Comparison of ENCODE assay signal across 9 cellular contexts in genomic region chr19:30228113-30228725, GRCh38.
DNase-seq lines count a peak whose midpoint lies in the region; ATAC-seq, FAIRE-seq and TF ChIP-seq lines count a peak whose summit lies in the region.
"Had no signal": no experiment of that assay in that cellular context is flagged by ENCODE, and none has a peak within 500 bp of the region (broad histone marks: within the 10 kb centered on the region; RNA-seq: fewer than 3 reads in every experiment).

No MANE protein-coding gene starts in this region.

- H3K4me1 Mint-ChIP-seq in activated CD4-positive, alpha-beta memory T cell treated with anti-CD3 and anti-CD28 coated beads, Interleukin-2, amount 10 ng/mL, durations not matched to agents 7 days and 5 days: peaks cover 23% of the 10 kb centered on the region
- peaks cover 26% of the 10 kb centered on the region for H3K4me1 Mint-ChIP-seq in stimulated activated effector memory CD8-positive, alpha-beta T cell treated with anti-CD3 and anti-CD28 coated beads, Interleukin-12 subunit alpha, Interleukin-12 subunit beta, amount 100 ng/mL, for 72 hours
- H3K4me1 Mint-ChIP-seq in CD14-positive monocyte: peaks cover 15% of the 10 kb centered on the region

- no peaks in the 10 kb centered on the region for H3K79me2 ChIP-seq in HCT116 (ENCODE audit: insufficient read depth, low read length)

- peak overlapping the region; percentile 87 for H3K4me2 ChIP-seq in HCT116 (ENCODE audit: low read length)

- H3K27me3 ChIP-seq in HCT116 (ENCODE audit: insufficient read depth, low read length): peaks cover 22% of the 10 kb centered on the region; the same call in 1 of the 2 replicates
- H3K27me3 ChIP-seq in iPS-15b (ENCODE audit: control insufficient read depth, insufficient read depth, low read length): peaks cover 75% of the 10 kb centered on the region

- H3K9me3 ChIP-seq in HCT116 (ENCODE audit: control insufficient read depth in 1 of 2, insufficient read depth in 1 of 2, low read depth in 1 of 2, low read length in 2 of 2) (no peaks in the 10 kb centered on the region), iPS-15b (ENCODE audit: control insufficient read depth, insufficient read depth, low read length) (no peaks in the 10 kb centered on the region)

- H3K4me3 Mint-ChIP-seq in activated CD4-positive, alpha-beta memory T cell treated with anti-CD3 and anti-CD28 coated beads, Interleukin-2, amount 10 ng/mL, durations not matched to agents 7 days and 5 days: peak overlapping the region; percentile 13
- peak overlapping the region; percentile 72 for H3K4me3 Mint-ChIP-seq in stimulated activated effector memory CD8-positive, alpha-beta T cell treated with anti-CD3 and anti-CD28 coated beads, Interleukin-12 subunit alpha, Interleukin-12 subunit beta, amount 100 ng/mL, for 72 hours
- peak overlapping the region in 1 of 2 donors; percentile 80 for H3K4me3 Mint-ChIP-seq in CD14-positive monocyte

- BruUV-seq in HCT116 (replicated peaks; lab: Mats Ljungman, UMichigan): no TSS peak

- POLR2A ChIA-PET in HCT116 (lab: Charles Lee): no interaction called here
- POLR2A ChIA-PET in activated CD4-positive, alpha-beta memory T cell treated with anti-CD3 and anti-CD28 coated beads, Interleukin-2, amount 10 ng/mL, durations not matched to agents 7 days and 5 days (lab: Charles Lee): no interaction called here

- no peak for TF ChIP-seq RAD21 in HCT116 (IDR thresholded peaks at IDR 0.05; ENCODE audit: low read depth)

- H3K9ac ChIP-seq in HCT116 (ENCODE audit: low read length) (no peak overlapping the region), iPS-15b (ENCODE audit: low read depth, low read length) (no peak overlapping the region)

- no peak for TF ChIP-seq POLR2A in HCT116 (IDR thresholded peaks at IDR 0.05; ENCODE audit: borderline replicate concordance, extremely low read depth, insufficient read depth, insufficient read length)

- RAD21 ChIA-PET in HCT116 (lab: Charles Lee; ENCODE audit: low non-redundant PET in 1 of 2, low total read pairs in 2 of 2, uncharacterized antibody in 2 of 2, unreplicated experiment in 2 of 2): no interaction called here

- no peak for TF ChIP-seq CTCF in HCT116 (IDR thresholded peaks at IDR 0.05 in 2 of 3, conservative IDR thresholded peaks at IDR 0.05 in 1 of 3; ENCODE audit: borderline replicate concordance in 1 of 3, insufficient read depth in 1 of 3, low read depth in 2 of 3, low read length in 2 of 3)
- no peak for TF ChIP-seq CTCF in CD14-positive monocyte (IDR thresholded peaks at IDR 0.05)

- no peaks in the 10 kb centered on the region for H4K20me1 ChIP-seq in HCT116 (ENCODE audit: insufficient read depth)

- H3K36me3 Mint-ChIP-seq in activated CD4-positive, alpha-beta memory T cell treated with anti-CD3 and anti-CD28 coated beads, Interleukin-2, amount 10 ng/mL, durations not matched to agents 7 days and 5 days (ENCODE audit: low read depth): peaks cover 7% of the 10 kb centered on the region
- peaks cover 6% of the 10 kb centered on the region for H3K36me3 Mint-ChIP-seq in stimulated activated effector memory CD8-positive, alpha-beta T cell treated with anti-CD3 and anti-CD28 coated beads, Interleukin-12 subunit alpha, Interleukin-12 subunit beta, amount 100 ng/mL, for 72 hours
- H3K36me3 Mint-ChIP-seq in CD14-positive monocyte: peaks cover 0 to 9% of the 10 kb centered on the region in 2 donors

- H3K36me3 ChIP-seq in HCT116 (ENCODE audit: control insufficient read depth in 1 of 2, insufficient read depth in 2 of 2, low read length in 2 of 2): no peaks in the 10 kb centered on the region
- H3K36me3 ChIP-seq in iPS-15b (ENCODE audit: control insufficient read depth, insufficient read depth, low read length): no peaks in the 10 kb centered on the region

- ATAC-seq in HCT116: no peak
- ATAC-seq in stimulated activated effector memory CD8-positive, alpha-beta T cell treated with anti-CD3 and anti-CD28 coated beads, Interleukin-12 subunit alpha, Interleukin-12 subunit beta, amount 100 ng/mL, for 72 hours: no peak

- intact Hi-C loops in HCT116 (cut with micrococcal nuclease) (loop anchor here (5.0 to 10.0 kb wide), 2 partner anchors 177 to 424 kb away; no protein-coding TSS in a partner anchor), CD14-positive monocyte (cut with micrococcal nuclease) (no loop called here)

- DNase-seq in HCT116 (ENCODE audit: low read depth, low spot score) (no peak), RKO (ENCODE audit: low spot score) (no peak), RCC 7860 (ENCODE audit: low spot score) (no peak), GDM1 (lab: John Stamatoyannopoulos, UW) (no peak), CD14-positive monocyte (ENCODE audit: low spot score) (no peak)
- DNase-seq in activated CD4-positive, alpha-beta memory T cell treated with anti-CD3 and anti-CD28 coated beads, Interleukin-2, amount 10 ng/mL, durations not matched to agents 7 days and 5 days: no peak
- no peak for DNase-seq in stimulated activated effector memory CD8-positive, alpha-beta T cell treated with anti-CD3 and anti-CD28 coated beads, Interleukin-12 subunit alpha, Interleukin-12 subunit beta, amount 100 ng/mL, for 72 hours (ENCODE audit: low spot score in 2 of 2)

- no peaks in the 10 kb centered on the region for H3K9me2 ChIP-seq in HCT116 (ENCODE audit: insufficient read depth)

- H3K27me3 Mint-ChIP-seq in activated CD4-positive, alpha-beta memory T cell treated with anti-CD3 and anti-CD28 coated beads, Interleukin-2, amount 10 ng/mL, durations not matched to agents 7 days and 5 days: peaks cover 74% of the 10 kb centered on the region
- H3K27me3 Mint-ChIP-seq in CD14-positive monocyte (ENCODE audit: low read depth in 3 of 3): peaks cover 71 to 78% (median 77%) of the 10 kb centered on the region in 3 donors

- no peaks in the 10 kb centered on the region for H3K9me3 Mint-ChIP-seq in activated CD4-positive, alpha-beta memory T cell treated with anti-CD3 and anti-CD28 coated beads, Interleukin-2, amount 10 ng/mL, durations not matched to agents 7 days and 5 days
- no peaks in the 10 kb centered on the region for H3K9me3 Mint-ChIP-seq in stimulated activated effector memory CD8-positive, alpha-beta T cell treated with anti-CD3 and anti-CD28 coated beads, Interleukin-12 subunit alpha, Interleukin-12 subunit beta, amount 100 ng/mL, for 72 hours
- peaks cover 0 to 16% (median 8%) of the 10 kb centered on the region in 7 donors for H3K9me3 Mint-ChIP-seq in CD14-positive monocyte

- no peak overlapping the region for H3K27ac ChIP-seq in HCT116 (ENCODE audit: low read depth, low read length)

- CTCF ChIA-PET in HCT116 (lab: Charles Lee): no interaction called here
- CTCF ChIA-PET in activated CD4-positive, alpha-beta memory T cell treated with anti-CD3 and anti-CD28 coated beads, Interleukin-2, amount 10 ng/mL, durations not matched to agents 7 days and 5 days (lab: Charles Lee): interaction anchor here (0.9 kb wide), 1 partner anchor 512 kb away, joined by 3 read pairs; no protein-coding TSS in a partner anchor

- no peak overlapping the region; a peak in 1 of 4 replicates for H3K4me3 ChIP-seq in HCT116 (replicated peaks in 1 of 2; ENCODE audit: low read depth in 1 of 2, low read length in 2 of 2)
- H3K4me3 ChIP-seq in iPS-15b (ENCODE audit: low read depth, low read length): peak overlapping the region; percentile 52

- no peak for FAIRE-seq in RCC 7860 (lab: Jason Lieb, UNC)
- FAIRE-seq: bronchial epithelial cell had no signal

- no peak overlapping the region for H3K27ac Mint-ChIP-seq in activated CD4-positive, alpha-beta memory T cell treated with anti-CD3 and anti-CD28 coated beads, Interleukin-2, amount 10 ng/mL, durations not matched to agents 7 days and 5 days
- H3K27ac Mint-ChIP-seq in stimulated activated effector memory CD8-positive, alpha-beta T cell treated with anti-CD3 and anti-CD28 coated beads, Interleukin-12 subunit alpha, Interleukin-12 subunit beta, amount 100 ng/mL, for 72 hours: no peak overlapping the region
- no peak overlapping the region for H3K27ac Mint-ChIP-seq in CD14-positive monocyte

- peaks cover 2 to 8% of the 10 kb centered on the region in 2 experiments; a peak in 2 of 4 replicates for H3K4me1 ChIP-seq in HCT116 (ENCODE audit: control insufficient read depth in 1 of 2, insufficient read depth in 2 of 2, low read length in 2 of 2)
- peaks cover 20% of the 10 kb centered on the region for H3K4me1 ChIP-seq in iPS-15b (ENCODE audit: control insufficient read depth, insufficient read depth, low read length)

- H2AFZ ChIP-seq in HCT116 (ENCODE audit: low read depth, low read length, poor library complexity, severe bottlenecking): no peak overlapping the region

TF ChIP-seq in HCT116, 20 proteins besides CTCF, POLR2A, EP300 and RAD21 (continues in another document):
- TF ChIP-seq SRF (IDR thresholded peaks at IDR 0.05; ENCODE audit: low read depth) (no peak), JUND (IDR thresholded peaks at IDR 0.05) (no peak), MAX (IDR thresholded peaks at IDR 0.05) (no peak), CEBPB (IDR thresholded peaks at IDR 0.05; ENCODE audit: low read depth) (no peak), ELF1 (IDR thresholded peaks at IDR 0.05; ENCODE audit: borderline replicate concordance, low read depth) (no peak), EZH2phosphoT487 (IDR thresholded peaks at IDR 0.05; ENCODE audit: borderline replicate concordance) (no peak), TCF7L2 (IDR thresholded peaks at IDR 0.05; ENCODE audit: borderline replicate concordance, extremely low read depth, insufficient read depth, insufficient read length) (no peak), SP1 (IDR thresholded peaks at IDR 0.05; ENCODE audit: low read depth) (no peak), ZNF274 (IDR thresholded peaks at IDR 0.05; ENCODE audit: low read depth, low read length) (no peak), ATF3 (IDR thresholded peaks at IDR 0.05) (no peak), EGR1 (IDR thresholded peaks at IDR 0.05; ENCODE audit: low read depth) (no peak), EZH2 (IDR thresholded peaks at IDR 0.05) (no peak)
